Comparison of ENCODE assay signal across 20 cellular contexts in the genomic region with DNA sequence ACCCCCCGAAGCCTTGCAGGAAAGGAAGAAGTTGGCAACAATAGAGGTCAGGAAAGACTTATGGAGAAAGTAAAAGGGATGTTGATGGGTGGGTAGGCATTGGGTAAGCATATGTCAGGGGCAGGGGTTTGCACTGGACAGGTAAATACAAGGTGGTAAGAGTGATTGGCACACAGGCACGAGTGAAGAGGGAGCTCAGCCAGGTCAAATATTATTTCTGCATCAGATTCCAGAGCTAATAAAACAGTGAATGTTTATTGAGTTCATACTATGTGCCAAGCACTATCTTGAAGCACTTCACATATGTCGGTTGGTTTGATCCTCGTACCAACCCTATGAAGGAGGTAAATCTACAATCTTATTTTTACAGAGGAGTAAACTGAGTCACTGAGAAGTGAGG. TPM values are rescaled to one million over a fixed set of nuclear protein-coding genes. Genes with fewer than 3 reads are reported as not detected.
DNase-seq lines count a peak whose midpoint lies in the region; ATAC-seq and TF ChIP-seq lines count a peak whose summit lies in the region.
"Had no signal": no experiment of that assay in that cellular context is flagged by ENCODE, and none has a peak within 500 bp of the region (broad histone marks: within the 10 kb centered on the region; RNA-seq: fewer than 3 reads in every experiment).

No MANE protein-coding gene starts in this region.

- POLR2A ChIA-PET in activated CD4-positive, alpha-beta T cell treated with anti-CD3 and anti-CD28 coated beads, Interleukin-2, amount 10 ng/mL, durations not matched to agents 7 days and 5 days (lab: Charles Lee), result no interaction called here

- TF ChIP-seq POLR2A in esophagus muscularis mucosa (IDR thresholded peaks at IDR 0.05; ENCODE audit: low read depth), result no peak

- peaks cover 0 to 5% (median under 1%) of the 10 kb centered on the region in 4 donors for H3K9me3 ChIP-seq in esophagus muscularis mucosa
- H3K9me3 ChIP-seq: BE2C; BLaER1 treated with 17β-estradiol and CSF1 and Interleukin-3, amounts not matched to agents 10 nM and 100 nM; HAP-1 had no signal

- no peaks in the 10 kb centered on the region for H3K36me3 Mint-ChIP-seq in activated CD4-positive, alpha-beta T cell treated with anti-CD3 and anti-CD28 coated beads, Interleukin-2, amount 10 ng/mL, durations not matched to agents 24 days and 14 days (ENCODE audit: low read depth)
- no peaks in the 10 kb centered on the region for H3K36me3 Mint-ChIP-seq in activated CD4-positive, alpha-beta T cell treated with anti-CD3 and anti-CD28 coated beads, Interleukin-2, amount 10 ng/mL, durations not matched to agents 7 days and 5 days (ENCODE audit: low read depth)
- H3K36me3 Mint-ChIP-seq: CD4-positive, alpha-beta memory T cell had no signal

- H3K4me3 ChIP-seq in esophagus muscularis mucosa, result no peak overlapping the region
- H3K4me3 ChIP-seq: BLaER1 treated with 17β-estradiol and CSF1 and Interleukin-3, amounts not matched to agents 10 nM and 100 nM; GM12878; HAP-1 had no signal

- H3K27ac ChIP-seq in esophagus muscularis mucosa (replicated peaks in 1 of 4), result no peak overlapping the region
- H3K27ac ChIP-seq: BLaER1 treated with 17β-estradiol and CSF1 and Interleukin-3, amounts not matched to agents 10 nM and 100 nM had no signal

- intact Hi-C loops in activated CD4-positive, alpha-beta T cell treated with anti-CD3 and anti-CD28 coated beads, Interleukin-2, amount 10 ng/mL, durations not matched to agents 24 days and 14 days (cut with micrococcal nuclease), result no loop called here
- intact Hi-C loops in esophagus muscularis mucosa (cut with DNase I), result no loop called here

- H3K4me1 ChIP-seq in esophagus muscularis mucosa, result peaks cover under 1 to 9% (median 3%) of the 10 kb centered on the region in 4 donors
- H3K4me1 ChIP-seq: BE2C, HAP-1 had no signal

- no peaks in the 10 kb centered on the region for H3K9me3 Mint-ChIP-seq in activated CD4-positive, alpha-beta T cell treated with anti-CD3 and anti-CD28 coated beads, Interleukin-2, amount 10 ng/mL, durations not matched to agents 24 days and 14 days
- no peaks in the 10 kb centered on the region for H3K9me3 Mint-ChIP-seq in activated CD4-positive, alpha-beta T cell treated with anti-CD3 and anti-CD28 coated beads, Interleukin-2, amount 10 ng/mL, durations not matched to agents 7 days and 5 days

- no peak for ATAC-seq in GM21390 (IDR thresholded peaks at IDR 0.05; ENCODE audit: unreplicated experiment)
- ATAC-seq: GM12878 had no signal

- CTCF ChIA-PET in activated CD4-positive, alpha-beta T cell treated with anti-CD3 and anti-CD28 coated beads, Interleukin-2, amount 10 ng/mL, durations not matched to agents 7 days and 5 days (lab: Charles Lee), result no interaction called here

- no peak overlapping the region for H3K4me3 Mint-ChIP-seq in activated CD4-positive, alpha-beta T cell treated with anti-CD3 and anti-CD28 coated beads, Interleukin-2, amount 10 ng/mL, durations not matched to agents 24 days and 14 days
- H3K4me3 Mint-ChIP-seq in activated CD4-positive, alpha-beta T cell treated with anti-CD3 and anti-CD28 coated beads, Interleukin-2, amount 10 ng/mL, durations not matched to agents 7 days and 5 days, result no peak overlapping the region
- H3K4me3 Mint-ChIP-seq: CD4-positive, alpha-beta memory T cell; HFFc6 had no signal

- peaks cover 17% of the 10 kb centered on the region for H3K27me3 Mint-ChIP-seq in activated CD4-positive, alpha-beta T cell treated with anti-CD3 and anti-CD28 coated beads, Interleukin-2, amount 10 ng/mL, durations not matched to agents 24 days and 14 days
- H3K27me3 Mint-ChIP-seq in activated CD4-positive, alpha-beta T cell treated with anti-CD3 and anti-CD28 coated beads, Interleukin-2, amount 10 ng/mL, durations not matched to agents 7 days and 5 days, result peaks cover 16% of the 10 kb centered on the region

- DNase-seq in activated CD4-positive, alpha-beta T cell treated with anti-CD3 and anti-CD28 coated beads, Interleukin-2, amount 10 ng/mL, durations not matched to agents 24 days and 14 days, result peak; percentile 27
- no peak for DNase-seq in activated CD4-positive, alpha-beta T cell treated with anti-CD3 and anti-CD28 coated beads, Interleukin-2, amount 10 ng/mL, durations not matched to agents 7 days and 5 days
- DNase-seq in NCI-H2029 (lab: John Stamatoyannopoulos, UW), result peak; percentile 19
- peak; percentile 70 for DNase-seq in esophagus muscularis mucosa (ENCODE audit: extremely low spot score)
- DNase-seq in NCI-H510A (lab: John Stamatoyannopoulos, UW), result no peak
- DNase-seq in NCI-H2107 (lab: John Stamatoyannopoulos, UW), result no peak
- DNase-seq: AML-193; BE2C; Calu3; CD4-positive, alpha-beta memory T cell; COR-L47; DMS79; EL; GDM1; GOT3; HFFc6 had no signal

- peaks cover 0 to 51% (median 4%) of the 10 kb centered on the region in 4 donors for H3K27me3 ChIP-seq in esophagus muscularis mucosa

- no peak for TF ChIP-seq CTCF in esophagus muscularis mucosa (IDR thresholded peaks at IDR 0.05)

- no peak for TF ChIP-seq EP300 in esophagus muscularis mucosa (IDR thresholded peaks at IDR 0.05)

- 83% methylated on average over 4 of the region's 4 CpGs for WGBS in esophagus muscularis mucosa

- no peaks in the 10 kb centered on the region for H3K4me1 Mint-ChIP-seq in activated CD4-positive, alpha-beta T cell treated with anti-CD3 and anti-CD28 coated beads, Interleukin-2, amount 10 ng/mL, durations not matched to agents 24 days and 14 days
- no peaks in the 10 kb centered on the region for H3K4me1 Mint-ChIP-seq in activated CD4-positive, alpha-beta T cell treated with anti-CD3 and anti-CD28 coated beads, Interleukin-2, amount 10 ng/mL, durations not matched to agents 7 days and 5 days
- H3K4me1 Mint-ChIP-seq: CD4-positive, alpha-beta memory T cell had no signal

- H3K27ac Mint-ChIP-seq in activated CD4-positive, alpha-beta T cell treated with anti-CD3 and anti-CD28 coated beads, Interleukin-2, amount 10 ng/mL, durations not matched to agents 24 days and 14 days, result no peak overlapping the region
- H3K27ac Mint-ChIP-seq in activated CD4-positive, alpha-beta T cell treated with anti-CD3 and anti-CD28 coated beads, Interleukin-2, amount 10 ng/mL, durations not matched to agents 7 days and 5 days, result no peak overlapping the region
- H3K27ac Mint-ChIP-seq: CD4-positive, alpha-beta memory T cell; HFFc6 had no signal

- no peaks in the 10 kb centered on the region for H3K36me3 ChIP-seq in esophagus muscularis mucosa
- H3K36me3 ChIP-seq: BE2C; BLaER1 treated with 17β-estradiol and CSF1 and Interleukin-3, amounts not matched to agents 10 nM and 100 nM; HAP-1 had no signal

RNA-seq across cellular contexts. Expression of a gene that starts 6.6 kb away (rescaled TPM):
- not detected in 2 replicates for total RNA-seq in activated CD4-positive, alpha-beta T cell treated with anti-CD3 and anti-CD28 coated beads, Interleukin-2, amount 10 ng/mL, durations not matched to agents 24 days and 14 days
- not detected for total RNA-seq in activated CD4-positive, alpha-beta T cell treated with anti-CD3 and anti-CD28 coated beads, Interleukin-2, amount 10 ng/mL, durations not matched to agents 7 days and 5 days
- total RNA-seq in esophagus muscularis mucosa, result 1 to 10 TPM; 3.7 to 9.5 (median 7.4) TPM
- total RNA-seq: CD4-positive, alpha-beta memory T cell had no signal

Comparison
In these comparisons a context has a peak if more than half of its experiments do, and no peak if none do; other contexts are left out.
1. DNase-seq: peak in activated CD4-positive, alpha-beta T cell treated with anti-CD3 and anti-CD28 coated beads, Interleukin-2, amount 10 ng/mL, durations not matched to agents 24 days and 14 days (single experiment), NCI-H2029 (single experiment) and esophagus muscularis mucosa (single experiment); none in activated CD4-positive, alpha-beta T cell treated with anti-CD3 and anti-CD28 coated beads, Interleukin-2, amount 10 ng/mL, durations not matched to agents 7 days and 5 days (single experiment), NCI-H510A (single experiment) and NCI-H2107 (single experiment).